Comparison of ENCODE assay signal across 9 cellular contexts in the genomic region with DNA sequence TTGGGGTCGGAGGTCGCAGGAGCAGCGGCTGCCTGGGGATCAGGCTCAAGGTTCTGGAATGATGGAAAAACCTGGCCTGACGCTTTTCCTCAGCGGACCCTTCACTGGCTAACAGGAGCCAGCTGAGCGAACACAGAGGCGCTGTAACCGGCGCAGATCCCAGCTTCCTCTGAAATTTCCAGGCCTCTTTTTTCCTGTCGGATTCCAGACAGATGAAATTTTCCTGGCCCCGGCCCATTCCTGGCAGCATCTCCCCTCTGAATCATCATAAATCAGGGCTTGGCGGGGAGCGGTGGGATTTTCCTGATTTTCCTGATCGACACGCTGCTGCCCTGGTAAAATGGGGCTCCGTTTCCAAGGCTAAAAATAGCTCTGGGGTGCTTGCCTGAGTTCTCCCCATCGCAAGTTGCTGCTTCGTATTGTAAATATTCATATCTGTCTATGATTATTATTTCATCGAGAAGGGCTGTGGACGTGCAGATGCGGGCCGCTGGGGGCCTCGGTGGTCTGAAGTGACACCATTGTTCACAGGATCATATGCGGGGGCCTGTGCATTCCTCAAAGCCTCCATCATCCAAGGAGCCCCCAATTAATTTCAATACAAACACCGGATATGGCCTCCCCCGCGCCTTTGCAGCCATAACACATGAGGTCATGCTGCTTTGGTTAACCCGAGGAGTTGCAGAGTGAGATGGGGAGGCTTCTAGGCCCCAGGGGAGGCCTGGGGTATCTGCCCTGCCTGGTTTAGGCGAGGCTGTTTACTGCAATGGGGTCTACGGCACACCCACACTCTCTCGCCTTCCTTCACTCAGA. TPM values are rescaled to one million over a fixed set of nuclear protein-coding genes. Genes with fewer than 3 reads are reported as not detected.
DNase-seq lines count a peak whose midpoint lies in the region; ATAC-seq and TF ChIP-seq lines count a peak whose summit lies in the region.
"Had no signal": no experiment of that assay in that cellular context is flagged by ENCODE, and none has a peak within 500 bp of the region (broad histone marks: within the 10 kb centered on the region; RNA-seq: fewer than 3 reads in every experiment).

No MANE protein-coding gene starts in this region.

- no peak for ATAC-seq in HG03378 (IDR thresholded peaks at IDR 0.05; ENCODE audit: unreplicated experiment)
- ATAC-seq in GM18498 (IDR thresholded peaks at IDR 0.05; ENCODE audit: unreplicated experiment): no peak
- ATAC-seq in HG03520 (IDR thresholded peaks at IDR 0.05; ENCODE audit: unreplicated experiment): no peak

- H3K27me3 ChIP-seq in SJSA1 (replicated peaks) (no peaks in the 10 kb centered on the region), H7 (ENCODE audit: control insufficient read depth, insufficient read depth, low read length) (no peaks in the 10 kb centered on the region)

- CTCF ChIA-PET in AG04449 (lab: Yijun Ruan, JAX): interaction anchor here (0.9 to 3.1 kb wide), 9 partner anchors 11 to 100 kb away, joined by 3 to 25 read pairs (median 4); no protein-coding TSS in a partner anchor

- peak overlapping the region; percentile 10; the same call in 1 of the 2 replicates for H3K4me3 ChIP-seq in AG04449 (ENCODE audit: low read depth, low read length)
- no peak overlapping the region for H3K4me3 ChIP-seq in SJSA1
- H3K4me3 ChIP-seq in fibroblast of villous mesenchyme (ENCODE audit: low read depth, low read length): no peak overlapping the region
- H3K4me3 ChIP-seq in H7 (ENCODE audit: insufficient read depth, low read depth, low read length): no peak overlapping the region

- H3K27me3 Mint-ChIP-seq in neural crest cell (ENCODE audit: low read depth): no peaks in the 10 kb centered on the region

- H3K27ac Mint-ChIP-seq in neural crest cell (ENCODE audit: unreplicated experiment): peak overlapping the region; percentile 83

- POLR2A ChIA-PET in AG04449 (lab: Yijun Ruan, JAX): interaction anchor here (0.6 to 2.0 kb wide), 2 partner anchors 13 to 79 kb away, joined by 3 to 17 read pairs; no protein-coding TSS in a partner anchor

- TF ChIP-seq CTCF in AG04449 (IDR thresholded peaks at IDR 0.05; ENCODE audit: insufficient read depth, low read length, missing control alignments) (no peak), fibroblast of villous mesenchyme (IDR thresholded peaks at IDR 0.05; ENCODE audit: insufficient read depth, low read depth, low read length) (peak; percentile 5), neural crest cell (conservative IDR thresholded peaks at IDR 0.05) (no peak)

- DNase-seq in AG04449 (ENCODE audit: low read depth, low spot score) (no peak), SJSA1 (ENCODE audit: low read depth in 1 of 2, low spot score in 2 of 2) (peak; percentile 92 to 94), fibroblast of villous mesenchyme (ENCODE audit: low read depth) (peak; percentile 80), neural crest cell (ENCODE audit: low read depth, low spot score) (no peak), H7 (no peak)

- peak overlapping the region; percentile 97 for H3K27ac ChIP-seq in SJSA1
- H3K27ac ChIP-seq: C4-2B had no signal

- H3K36me3 ChIP-seq in SJSA1 (no peaks in the 10 kb centered on the region), H7 (replicated peaks; ENCODE audit: control insufficient read depth, insufficient read depth, low read length) (no peaks in the 10 kb centered on the region)

- H3K36me3 Mint-ChIP-seq in neural crest cell (ENCODE audit: low read depth): no peaks in the 10 kb centered on the region

- H3K4me3 Mint-ChIP-seq in neural crest cell: no peak overlapping the region

- peaks cover 26% of the 10 kb centered on the region for H3K4me1 ChIP-seq in SJSA1 (replicated peaks)

- no peaks in the 10 kb centered on the region for H3K9me3 ChIP-seq in SJSA1 (replicated peaks)

- H3K4me1 Mint-ChIP-seq in neural crest cell: peaks cover 22% of the 10 kb centered on the region

- peaks cover 3% of the 10 kb centered on the region for H3K9me3 Mint-ChIP-seq in neural crest cell

RNA-seq across cellular contexts. Expression of a gene that starts 45.8 kb away (rescaled TPM):
- 7.2 and 16.8 TPM in 2 replicates for total RNA-seq in SJSA1 (2014; rRNA removed; shearing (Covaris generic))
- 4.7 and 4.8 TPM in 2 replicates for total RNA-seq in fibroblast of villous mesenchyme
- 55.0 and 59.6 TPM in 2 replicates for total RNA-seq in neural crest cell
- total RNA-seq in H7 (2014; rRNA removed; shearing (Covaris generic)): 186 and 191 TPM in 2 replicates

Comparison
In these comparisons a context has a peak if more than half of its experiments do, and no peak if none do; other contexts are left out.
1. DNase-seq: peak in SJSA1 (2 of 2) and fibroblast of villous mesenchyme (single experiment); none in AG04449 (single experiment), neural crest cell (single experiment) and H7 (single experiment).